In genomic region chr5:176447982-176448608, GRCh38 we compare ENCODE assay signal across 2 cellular contexts.
TF ChIP-seq lines count a peak whose summit lies in the region.

Gene FAF2 (plus strand): TSS chr5:176448385. CDS start chr5:176448408, 23 bp downstream.

TF ChIP-seq in IMR-90, 13 proteins besides CTCF, POLR2A, EP300 and RAD21:
- TF ChIP-seq MXI1 (IDR thresholded peaks at IDR 0.05; ENCODE audit: borderline replicate concordance, low read depth, low read length) (no peak), RFX5 (IDR thresholded peaks at IDR 0.05; ENCODE audit: low read depth, low read length) (no peak), CHD1 (IDR thresholded peaks at IDR 0.05; ENCODE audit: low read depth, low read length) (no peak; the same call in 1 of the 2 replicates), MAZ (IDR thresholded peaks at IDR 0.05; ENCODE audit: borderline replicate concordance, low read depth, low read length) (peak; percentile 98), FOS (IDR thresholded peaks at IDR 0.05; ENCODE audit: low read depth, low read length) (no peak), MAFK (IDR thresholded peaks at IDR 0.05; ENCODE audit: low read depth, low read length) (no peak), RCOR1 (IDR thresholded peaks at IDR 0.05; ENCODE audit: insufficient replicate concordance, low read length) (no peak), CEBPB (IDR thresholded peaks at IDR 0.05; ENCODE audit: low read depth, low read length) (no peak), ELK1 (IDR thresholded peaks at IDR 0.05; ENCODE audit: borderline replicate concordance, low read depth, low read length) (peak; percentile 81; the same call in 1 of the 2 replicates), SMC3 (IDR thresholded peaks at IDR 0.05; ENCODE audit: low read depth, low read length) (peak; percentile 50), NFE2L2 (IDR thresholded peaks at IDR 0.05; ENCODE audit: low read depth, low read length) (0 out of 2 replicates have a peak, but pooled peaks have one; percentile 7), USF2 (IDR thresholded peaks at IDR 0.05; ENCODE audit: low read depth, low read length) (no peak), BHLHE40 (IDR thresholded peaks at IDR 0.05; ENCODE audit: low read depth, low read length) (no peak)
TF ChIP-seq in IMR-90: peak in this region for 4.

TF ChIP-seq in endothelial cell of umbilical vein, 7 proteins besides CTCF, POLR2A, EP300 and RAD21:
- TF ChIP-seq POLR2AphosphoS5 (IDR thresholded peaks at IDR 0.05; ENCODE audit: insufficient read depth, low read depth, low read length) (peak; percentile 90), MYC (IDR thresholded peaks at IDR 0.05; ENCODE audit: low read depth, low read length) (no peak)
